Comparison of ENCODE assay signal across 9 cellular contexts in genomic region chr2:134466141-134466540, GRCh38.
DNase-seq lines count a peak whose midpoint lies in the region; ATAC-seq, FAIRE-seq and TF ChIP-seq lines count a peak whose summit lies in the region.
"Had no signal": no experiment of that assay in that cellular context is flagged by ENCODE, and none has a peak within 500 bp of the region (broad histone marks: within the 10 kb centered on the region; RNA-seq: fewer than 3 reads in every experiment).

No MANE protein-coding gene starts in this region.

- no peak overlapping the region for H2AFZ ChIP-seq in H1 (ENCODE audit: low read length)

- H3K9me3 ChIP-seq in Peyer's patch (no peaks in the 10 kb centered on the region), H1 (ENCODE audit: insufficient read depth in 2 of 2, low read depth in 1 of 2, low read length in 1 of 2) (no peaks in the 10 kb centered on the region)

- H3K27ac ChIP-seq in Peyer's patch (no peak overlapping the region), H1 (ENCODE audit: low read depth, low read length) (no peak overlapping the region)
- H3K27ac ChIP-seq: epithelial cell of prostate had no signal

- no peak overlapping the region for H3K23ac ChIP-seq in H1 (ENCODE audit: insufficient read length)

- no peak overlapping the region for H2BK20ac ChIP-seq in H1 (ENCODE audit: low read length)

- H2BK120ac ChIP-seq in H1 (replicated peaks; ENCODE audit: low read depth, low read length), result no peak overlapping the region

- H3K27me3 ChIP-seq in Peyer's patch (no peaks in the 10 kb centered on the region), H1 (replicated peaks in 1 of 4; ENCODE audit: control insufficient read depth in 3 of 4, extremely low read depth in 1 of 4, insufficient read depth in 3 of 4, low read length in 3 of 4) (no peaks in the 10 kb centered on the region)

- WGBS in H1 (ENCODE audit: extremely low coverage in 1 of 2, insufficient coverage in 1 of 2, insufficient read length in 1 of 2, insufficient replicate concordance in 2 of 2, low coverage in 1 of 2, low lambda C conversion rate in 2 of 2, missing lambda C conversion rate in 1 of 2), 2 experiments, result 78% methylated on average over 3 of the region's 3 CpGs; no CpG with 5 or more reads in 1 of the 2 experiments

- TF ChIP-seq EP300 in H1 (IDR thresholded peaks at IDR 0.05; ENCODE audit: borderline replicate concordance in 1 of 2, low read depth in 2 of 2, low read length in 2 of 2), result no peak

- H3K4me3 ChIP-seq in Peyer's patch, result no peak overlapping the region
- no peak overlapping the region for H3K4me3 ChIP-seq in H1 (ENCODE audit: extremely low read depth in 1 of 4, insufficient read depth in 2 of 4, low read depth in 3 of 4, low read length in 4 of 4)

- H4K8ac ChIP-seq in H1 (ENCODE audit: extremely low read depth, insufficient read depth, low read length), result no peak overlapping the region; the same call in 1 of the 2 replicates

- DNase-seq in GM10248 (ENCODE audit: extremely low spot score) (no peak), HuH-7 (ENCODE audit: low spot score) (peak; percentile 40), Peyer's patch (peak in 1 of 3 donors; percentile 37), H1 (ENCODE audit: low read depth in 1 of 2, low spot score in 2 of 2) (peak in 1 of 2 experiments; percentile 68), NCI-H446 (lab: John Stamatoyannopoulos, UW) (no peak)
- peak in 4 of 6 experiments; percentile 4 to 15 (median 11) for DNase-seq in stimulated activated naive CD4-positive, alpha-beta T cell (lab: John Stamatoyannopoulos, UW)

- CTCF ChIA-PET in GM10248 (lab: Yijun Ruan, JAX) (interaction anchor here (0.7 to 4.2 kb wide), 5 partner anchors 10 to 444 kb away, joined by 3 to 25 read pairs (median 3); no protein-coding TSS in a partner anchor), H1 (lab: Charles Lee; ENCODE audit: partially characterized antibody) (interaction anchor here (0.6 to 3.6 kb wide), 9 partner anchors 15 to 435 kb away, joined by 3 to 31 read pairs (median 5); no protein-coding TSS in a partner anchor)

- no peak overlapping the region for H3K4me2 ChIP-seq in H1 (ENCODE audit: insufficient read depth in 1 of 2, low read depth in 2 of 2, low read length in 2 of 2)

- TF ChIP-seq POLR2A in Peyer's patch (IDR thresholded peaks at IDR 0.05) (no peak), H1 (IDR thresholded peaks at IDR 0.05; ENCODE audit: control extremely low read depth in 1 of 2, low read depth in 2 of 2, low read length in 2 of 2) (no peak)

- POLR2A ChIA-PET in GM10248 (lab: Yijun Ruan, JAX), result no interaction called here
- POLR2A ChIA-PET in H1 (lab: Charles Lee; ENCODE audit: partially characterized antibody), result no interaction called here

- no peak overlapping the region for H3K18ac ChIP-seq in H1 (ENCODE audit: extremely low read depth, low read length)

- no peak overlapping the region for H2BK15ac ChIP-seq in H1 (ENCODE audit: low read length)

- H4K20me1 ChIP-seq in H1 (replicated peaks in 1 of 2; ENCODE audit: control insufficient read depth in 1 of 2, insufficient read depth in 2 of 2, low read length in 2 of 2), result no peaks in the 10 kb centered on the region

- no peak for ATAC-seq in GM19035 (IDR thresholded peaks at IDR 0.05; ENCODE audit: unreplicated experiment)
- ATAC-seq in HG03354 (IDR thresholded peaks at IDR 0.05; ENCODE audit: poor library complexity, severe bottlenecking, unreplicated experiment), result no peak

- no peak overlapping the region for H3K14ac ChIP-seq in H1 (ENCODE audit: insufficient read length)

- no peak overlapping the region for H3K56ac ChIP-seq in H1 (replicated peaks; ENCODE audit: insufficient read length, low read depth, low read length)

- H3K79me1 ChIP-seq in H1 (ENCODE audit: low read depth, low read length), result no peaks in the 10 kb centered on the region

- FAIRE-seq in H1 (lab: Jason Lieb, UNC), result peak; percentile 90

- H2BK12ac ChIP-seq in H1 (ENCODE audit: low read depth, low read length), result no peak overlapping the region

- H3K79me2 ChIP-seq in H1 (ENCODE audit: control insufficient read depth in 1 of 2, insufficient read depth in 2 of 2, low read length in 2 of 2), result no peaks in the 10 kb centered on the region

- no peaks in the 10 kb centered on the region for H3K23me2 ChIP-seq in H1 (ENCODE audit: low read depth, low read length)

- H3K4me1 ChIP-seq in Peyer's patch (no peaks in the 10 kb centered on the region), H1 (replicated peaks in 1 of 4; ENCODE audit: control insufficient read depth in 3 of 4, insufficient read depth in 4 of 4, low read length in 3 of 4) (no peaks in the 10 kb centered on the region; a peak in 1 of 7 replicates)

- H3K36me3 ChIP-seq in Peyer's patch, result no peaks in the 10 kb centered on the region
- H3K36me3 ChIP-seq in H1 (ENCODE audit: control insufficient read depth in 2 of 4, insufficient read depth in 4 of 4, low read length in 3 of 4), result no peaks in the 10 kb centered on the region

- H4K5ac ChIP-seq in H1 (ENCODE audit: insufficient read length, low read depth, low read length), result no peak overlapping the region

- no peak overlapping the region for H2AK5ac ChIP-seq in H1 (ENCODE audit: low read depth, low read length)

- TF ChIP-seq CTCF in GM10248 (IDR thresholded peaks at IDR 0.05; ENCODE audit: control extremely low read depth, extremely low read depth, low read depth, missing control alignments) (peak; percentile 61), Peyer's patch (IDR thresholded peaks at IDR 0.05) (peak in 4 of 6 experiments; percentile 23 to 30 (median 26)), H1 (IDR thresholded peaks at IDR 0.05; ENCODE audit: control extremely low read depth in 1 of 3, insufficient read depth in 1 of 3, low read depth in 1 of 3, low read length in 3 of 3) (peak; percentile 34 to 71 (median 69))

- H2BK5ac ChIP-seq in H1 (ENCODE audit: low read depth, low read length), result no peak overlapping the region

- peak; percentile 71 to 80 for TF ChIP-seq RAD21 in H1 (IDR thresholded peaks at IDR 0.05 in 1 of 2, conservative IDR thresholded peaks at IDR 0.05 in 1 of 2; ENCODE audit: low read depth in 2 of 2, low read length in 2 of 2)

- no peak overlapping the region for H3K4ac ChIP-seq in H1 (replicated peaks; ENCODE audit: insufficient read length, low read depth, low read length)

- H4K91ac ChIP-seq in H1 (replicated peaks; ENCODE audit: insufficient read length, low read length), result no peak overlapping the region

- H3K9ac ChIP-seq in H1 (replicated peaks in 1 of 4; ENCODE audit: extremely low read depth in 1 of 4, low read depth in 3 of 4, low read length in 3 of 4), result no peak overlapping the region

TF ChIP-seq in H1, 55 proteins besides CTCF, POLR2A, EP300 and RAD21:
- TF ChIP-seq GTF2F1 (IDR thresholded peaks at IDR 0.05; ENCODE audit: borderline replicate concordance, low read depth, low read length) (no peak), BCL11A (IDR thresholded peaks at IDR 0.05; ENCODE audit: low read depth in 2 of 2, low read length in 2 of 2) (no peak), YY1 (IDR thresholded peaks at IDR 0.05; ENCODE audit: low read depth, low read length) (no peak), ASH2L (IDR thresholded peaks at IDR 0.05; ENCODE audit: low read length) (no peak), BACH1 (IDR thresholded peaks at IDR 0.05; ENCODE audit: low read length) (no peak), SAP30 (IDR thresholded peaks at IDR 0.05; ENCODE audit: insufficient read depth, insufficient replicate concordance, low read length) (no peak)
- TF ChIP-seq, protein P1, sequence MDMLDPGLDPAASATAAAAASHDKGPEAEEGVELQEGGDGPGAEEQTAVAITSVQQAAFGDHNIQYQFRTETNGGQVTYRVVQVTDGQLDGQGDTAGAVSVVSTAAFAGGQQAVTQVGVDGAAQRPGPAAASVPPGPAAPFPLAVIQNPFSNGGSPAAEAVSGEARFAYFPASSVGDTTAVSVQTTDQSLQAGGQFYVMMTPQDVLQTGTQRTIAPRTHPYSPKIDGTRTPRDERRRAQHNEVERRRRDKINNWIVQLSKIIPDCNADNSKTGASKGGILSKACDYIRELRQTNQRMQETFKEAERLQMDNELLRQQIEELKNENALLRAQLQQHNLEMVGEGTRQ (IDR thresholded peaks at IDR 0.05; ENCODE audit: low read length), result no peak
- TF ChIP-seq, protein P2, sequence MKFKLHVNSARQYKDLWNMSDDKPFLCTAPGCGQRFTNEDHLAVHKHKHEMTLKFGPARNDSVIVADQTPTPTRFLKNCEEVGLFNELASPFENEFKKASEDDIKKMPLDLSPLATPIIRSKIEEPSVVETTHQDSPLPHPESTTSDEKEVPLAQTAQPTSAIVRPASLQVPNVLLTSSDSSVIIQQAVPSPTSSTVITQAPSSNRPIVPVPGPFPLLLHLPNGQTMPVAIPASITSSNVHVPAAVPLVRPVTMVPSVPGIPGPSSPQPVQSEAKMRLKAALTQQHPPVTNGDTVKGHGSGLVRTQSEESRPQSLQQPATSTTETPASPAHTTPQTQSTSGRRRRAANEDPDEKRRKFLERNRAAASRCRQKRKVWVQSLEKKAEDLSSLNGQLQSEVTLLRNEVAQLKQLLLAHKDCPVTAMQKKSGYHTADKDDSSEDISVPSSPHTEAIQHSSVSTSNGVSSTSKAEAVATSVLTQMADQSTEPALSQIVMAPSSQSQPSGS (IDR thresholded peaks at IDR 0.05; ENCODE audit: low read length), result no peak

Comparison
In these comparisons a context has a peak if more than half of its experiments do, and no peak if none do; other contexts are left out.
1. DNase-seq: peak in HuH-7 (single experiment) and stimulated activated naive CD4-positive, alpha-beta T cell (4 of 6); none in GM10248 (single experiment) and NCI-H446 (0 of 2).
2. Peak in every context shown above with its lines, with median percentiles within 50 percentile points of each other: CTCF ChIP-seq.